In the genomic region with DNA sequence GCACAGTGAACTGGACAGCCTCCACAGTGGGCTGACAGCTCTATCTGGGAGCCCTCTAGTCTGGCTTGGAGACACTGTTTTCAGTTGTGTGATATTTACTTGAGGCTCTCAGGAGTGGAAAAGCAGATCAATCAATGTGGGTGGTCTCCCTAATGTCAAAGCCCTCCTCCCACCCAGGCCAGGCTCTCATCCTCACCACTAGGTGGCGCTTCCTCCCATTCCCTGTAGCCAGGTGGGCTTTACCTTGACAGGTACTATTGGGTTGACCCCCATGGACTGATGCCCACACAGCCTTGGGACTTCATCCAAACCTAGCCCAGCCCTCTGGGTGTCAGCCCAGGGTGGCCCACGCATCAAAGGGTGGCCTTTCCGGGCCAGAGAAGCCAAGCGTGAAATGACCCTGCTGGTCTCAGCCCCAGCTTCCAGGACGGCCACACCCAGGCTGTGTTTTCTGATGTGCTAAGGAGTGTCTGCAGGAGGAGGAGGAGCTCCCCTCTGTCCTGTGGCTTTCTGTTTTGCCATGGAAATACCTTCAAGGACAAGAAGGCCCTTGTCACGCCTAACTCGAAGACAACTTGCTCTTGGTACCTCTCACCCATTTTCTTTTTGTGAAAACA, we compare ENCODE assay signal across 9 cellular contexts. TPM values are rescaled to one million over a fixed set of nuclear protein-coding genes. Genes with fewer than 3 reads are reported as not detected.
A peak's percentile ranks its signal among the peaks of the same experiment; 100 is the strongest.
DNase-seq lines count a peak whose midpoint lies in the region; ATAC-seq and TF ChIP-seq lines count a peak whose summit lies in the region.
"Had no signal": no experiment of that assay in that cellular context is flagged by ENCODE, and none has a peak within 500 bp of the region (broad histone marks: within the 10 kb centered on the region; RNA-seq: fewer than 3 reads in every experiment).

No MANE protein-coding gene starts in this region.

- H3K36me3 ChIP-seq in RWPE2 (ENCODE audit: low read depth) (no peaks in the 10 kb centered on the region), endodermal cell (ENCODE audit: control insufficient read depth, insufficient read depth, low read length) (no peaks in the 10 kb centered on the region), spleen (no peaks in the 10 kb centered on the region)

- H3K27me3 Mint-ChIP-seq in endodermal cell (ENCODE audit: insufficient read depth), result peaks cover 2% of the 10 kb centered on the region

- H3K27ac Mint-ChIP-seq in endodermal cell, result no peak overlapping the region

- TF ChIP-seq POLR2A in spleen (IDR thresholded peaks at IDR 0.05), result no peak

- no peaks in the 10 kb centered on the region for H3K9me3 Mint-ChIP-seq in endodermal cell

- no peak overlapping the region for H3K4me3 Mint-ChIP-seq in endodermal cell

- no peak overlapping the region for H3K9ac ChIP-seq in endodermal cell (ENCODE audit: extremely low read depth, low read length, poor library complexity, severe bottlenecking)

- H3K27ac ChIP-seq in RWPE2 (ENCODE audit: poor library complexity, severe bottlenecking) (no peak overlapping the region), endodermal cell (ENCODE audit: low read depth, low read length) (no peak overlapping the region), spleen (no peak overlapping the region)

- TF ChIP-seq CTCF in RWPE2 (IDR thresholded peaks at IDR 0.05; ENCODE audit: poor library complexity, severe bottlenecking), result peak; percentile 57
- peak; percentile 93 for TF ChIP-seq CTCF in endodermal cell (conservative IDR thresholded peaks at IDR 0.05)
- peak in 9 of 11 experiments; percentile 20 to 64 (median 51) for TF ChIP-seq CTCF in spleen (IDR thresholded peaks at IDR 0.05 in 8 of 11, conservative IDR thresholded peaks at IDR 0.05 in 3 of 11)

- H3K36me3 Mint-ChIP-seq in endodermal cell (ENCODE audit: low read depth), result no peaks in the 10 kb centered on the region

- intact Hi-C loops in spleen (cut with DNase I; ENCODE audit: low total_unique reads), result no loop called here

- H3K4me3 ChIP-seq in RWPE2 (ENCODE audit: severe bottlenecking), result no peak overlapping the region
- no peak overlapping the region for H3K4me3 ChIP-seq in endodermal cell (ENCODE audit: low read length)
- H3K4me3 ChIP-seq in spleen, result no peak overlapping the region

- H3K27me3 ChIP-seq in RWPE2 (ENCODE audit: insufficient read depth, poor library complexity, severe bottlenecking) (no peaks in the 10 kb centered on the region), endodermal cell (ENCODE audit: control insufficient read depth, insufficient read depth, low read length, poor library complexity, severe bottlenecking) (no peaks in the 10 kb centered on the region), spleen (replicated peaks in 1 of 7) (peaks cover 0 to 19% (median 0%) of the 10 kb centered on the region in 7 donors)

- H3K4me1 Mint-ChIP-seq in endodermal cell, result peaks cover under 1% of the 10 kb centered on the region

- 67 to 81% methylated on average over 3 to 7 of the region's 7 CpGs for whole genome bisulfite sequencing in endodermal cell (ENCODE audit: insufficient coverage in 1 of 2, insufficient read length in 1 of 2), 2 experiments
- WGBS in spleen, 5 donors, result 76 to 84% (median 78%) methylated on average over 2 to 7 of the region's 7 CpGs

- H3K9me3 ChIP-seq in RWPE2 (ENCODE audit: severe bottlenecking), result no peaks in the 10 kb centered on the region
- no peaks in the 10 kb centered on the region for H3K9me3 ChIP-seq in endodermal cell (ENCODE audit: control insufficient read depth, low read length)
- H3K9me3 ChIP-seq in spleen, result no peaks in the 10 kb centered on the region

- ATAC-seq in RWPE2 (ENCODE audit: low read depth) (no peak), HG02610 (IDR thresholded peaks at IDR 0.05; ENCODE audit: unreplicated experiment) (no peak), HG03565 (IDR thresholded peaks at IDR 0.05; ENCODE audit: unreplicated experiment) (no peak)

- DNase-seq in DMS 273 (lab: John Stamatoyannopoulos, UW; ENCODE audit: unreplicated experiment) (peak; percentile 26), DMS 273 treated with DMSO at 0.1 percent for 48 hours (lab: John Stamatoyannopoulos, UW) (no peak), RWPE2 (ENCODE audit: low spot score) (no peak), endodermal cell (peak; percentile 86), spleen (no peak), NCI-H510A (lab: John Stamatoyannopoulos, UW) (no peak)

- H3K4me1 ChIP-seq in RWPE2 (ENCODE audit: insufficient read depth, poor library complexity, severe bottlenecking) (no peaks in the 10 kb centered on the region), endodermal cell (ENCODE audit: control insufficient read depth, insufficient read depth, low read length) (no peaks in the 10 kb centered on the region), spleen (no peaks in the 10 kb centered on the region)

RNA-seq across cellular contexts. Expression of a gene that starts 54.0 kb away (rescaled TPM):
- total RNA-seq in endodermal cell, result 1 to 10 TPM; 1.7 to 2.4 TPM
- 1.1 TPM for polyA plus RNA-seq in endodermal cell (2013, experiment 1 of 2)
- polyA plus RNA-seq in endodermal cell (2013, experiment 2 of 2), result 1.2 TPM
- 1 to 10 TPM in 5 of 7 donors, under 1 TPM in 2; 0.93 to 1.9 (median 1.3) TPM for total RNA-seq in spleen
- polyA plus RNA-seq in spleen, result 1 to 10 TPM; 1.1 to 1.8 (median 1.1) TPM
- total RNA-seq: HT1080 had no signal

Comparison
In these comparisons a context has a peak if more than half of its experiments do, and no peak if none do; other contexts are left out.
1. DNase-seq: peak in DMS 273 (single experiment) and endodermal cell (single experiment); none in DMS 273 treated with DMSO at 0.1 percent for 48 hours (single experiment), RWPE2 (single experiment), spleen (single experiment) and NCI-H510A (single experiment).
2. Peak in every context shown above with its lines, with median percentiles within 50 percentile points of each other: CTCF ChIP-seq.